8 cellular contexts compared by ENCODE assay signal in genomic region chr4:78938474-78938867, GRCh38. TPM values are rescaled to one million over a fixed set of nuclear protein-coding genes. Genes with fewer than 3 reads are reported as not detected.
DNase-seq lines count a peak whose midpoint lies in the region; TF ChIP-seq lines count a peak whose summit lies in the region.

No MANE protein-coding gene starts in this region.

- no peaks in the 10 kb centered on the region for H3K27me3 ChIP-seq in SJCRH30

- peak overlapping the region; percentile 30; the same call in 1 of the 2 replicates for H3K27ac ChIP-seq in SJCRH30

- no peak for TF ChIP-seq CTCF in fibroblast of pulmonary artery (IDR thresholded peaks at IDR 0.05; ENCODE audit: low read length, missing control alignments)

- DNase-seq in NCI-H146 (lab: John Stamatoyannopoulos, UW) (peak; percentile 32), NCI-H146 treated with DMSO at 0.1 percent for 48 hours (lab: John Stamatoyannopoulos, UW; ENCODE audit: unreplicated experiment) (no peak), SJCRH30 (peak in 1 of 2 experiments; percentile 17), fibroblast of pulmonary artery (ENCODE audit: low read depth) (peak; percentile 10), skeletal muscle cell (ENCODE audit: low read depth) (no peak), T1000 (lab: John Stamatoyannopoulos, UW) (no peak), SKM-1 treated with dmso at 0.1 percent for 144 hours (lab: John Stamatoyannopoulos, UW; ENCODE audit: unreplicated experiment) (no peak)
- DNase-seq in activated CD8-positive, alpha-beta memory T cell treated with anti-CD3 and anti-CD28 coated beads, Interleukin-2, amount 50 U/mL, for 48 hours, result no peak

- peaks cover 8% of the 10 kb centered on the region for H3K4me1 ChIP-seq in SJCRH30

- H3K4me3 ChIP-seq in SJCRH30, result peak overlapping the region; percentile 88
- H3K4me3 ChIP-seq in fibroblast of pulmonary artery (replicated peaks; ENCODE audit: low read depth, low read length), result peak overlapping the region; percentile 75
- H3K4me3 ChIP-seq in skeletal muscle cell (ENCODE audit: low read depth, low read length), result peak overlapping the region; percentile 82

- H3K36me3 ChIP-seq in SJCRH30, result peaks cover 5% of the 10 kb centered on the region; the same call in 1 of the 2 replicates

- H3K9me3 ChIP-seq in SJCRH30 (replicated peaks), result no peaks in the 10 kb centered on the region

RNA-seq across cellular contexts. Expression of gene PAQR3, which starts 0.8 kb away (rescaled TPM):
- 69.2 and 75.6 TPM in 2 replicates for total RNA-seq in SJCRH30 (2014; rRNA removed; shearing (Covaris generic))

Comparison
In these comparisons a context has a peak if more than half of its experiments do, and no peak if none do; other contexts are left out.
1. DNase-seq: peak in NCI-H146 (single experiment) and fibroblast of pulmonary artery (single experiment); none in NCI-H146 treated with DMSO at 0.1 percent for 48 hours (single experiment), skeletal muscle cell (single experiment), T1000 (single experiment), activated CD8-positive, alpha-beta memory T cell treated with anti-CD3 and anti-CD28 coated beads, Interleukin-2, amount 50 U/mL, for 48 hours (single experiment) and SKM-1 treated with dmso at 0.1 percent for 144 hours (single experiment).
2. Peak in every context shown above with its lines, with median percentiles within 50 percentile points of each other: H3K4me3 ChIP-seq.